ENCODE assay signal across 13 cellular contexts in genomic region chr3:169667710-169668080, GRCh38. TPM values are rescaled to one million over a fixed set of nuclear protein-coding genes. Genes with fewer than 3 reads are reported as not detected.
A peak's percentile ranks its signal among the peaks of the same experiment; 100 is the strongest.
DNase-seq lines count a peak whose midpoint lies in the region; TF ChIP-seq lines count a peak whose summit lies in the region.
"Had no signal": no experiment of that assay in that cellular context is flagged by ENCODE, and none has a peak within 500 bp of the region (broad histone marks: within the 10 kb centered on the region; RNA-seq: fewer than 3 reads in every experiment).

No MANE protein-coding gene starts in this region.

- peak overlapping the region; percentile 89 for H3K4me2 ChIP-seq in smooth muscle cell

- no peaks in the 10 kb centered on the region for H4K20me1 ChIP-seq in smooth muscle cell (ENCODE audit: low read depth)

- peaks cover 49% of the 10 kb centered on the region for H3K4me1 ChIP-seq in iPS-18a (ENCODE audit: control insufficient read depth, low read depth, low read length)
- peaks cover 57% of the 10 kb centered on the region for H3K4me1 ChIP-seq in smooth muscle cell (ENCODE audit: low read depth)

- no peaks in the 10 kb centered on the region for H3K9me3 ChIP-seq in WERI-Rb-1 (ENCODE audit: severe bottlenecking)
- no peaks in the 10 kb centered on the region for H3K9me3 ChIP-seq in iPS-18a (ENCODE audit: control insufficient read depth, low read depth, low read length)
- no peaks in the 10 kb centered on the region for H3K9me3 ChIP-seq in smooth muscle cell (replicated peaks; ENCODE audit: low read depth)
- H3K9me3 ChIP-seq: right lobe of liver had no signal

- DNase-seq in NCI-H1417 (lab: John Stamatoyannopoulos, UW) (peak in 2 of 3 experiments; percentile 72 to 79), NCI-H1417 treated with DMSO at 0.1 percent for 48 hours (lab: John Stamatoyannopoulos, UW) (no peak), WERI-Rb-1 (no peak), smooth muscle cell (lab: John Stamatoyannopoulos, UW; ENCODE audit: unreplicated experiment) (no peak), DMS53 (lab: John Stamatoyannopoulos, UW) (no peak), ureter (ENCODE audit: low spot score) (no peak), pons (ENCODE audit: low spot score) (no peak)
- DNase-seq: central memory CD4-positive, alpha-beta T cell; NCI-H1930 had no signal

- H3K27ac ChIP-seq in WERI-Rb-1 (no peak overlapping the region), iPS-18a (ENCODE audit: low read length) (no peak overlapping the region), smooth muscle cell (ENCODE audit: low read depth) (no peak overlapping the region)
- H3K27ac ChIP-seq: 22Rv1, right lobe of liver had no signal

- H3K4me3 ChIP-seq in WERI-Rb-1 (ENCODE audit: low read depth, low read length), result peak overlapping the region; percentile 62
- peak overlapping the region; percentile 74 for H3K4me3 ChIP-seq in iPS-18a (ENCODE audit: low read length)
- H3K4me3 ChIP-seq in smooth muscle cell, result no peak overlapping the region

- 4% methylated on average over 10 of the region's 10 CpGs for WGBS in smooth muscle cell (ENCODE audit: low lambda C conversion rate)

- H3K36me3 ChIP-seq in WERI-Rb-1 (no peaks in the 10 kb centered on the region), iPS-18a (ENCODE audit: control insufficient read depth, low read depth, low read length) (no peaks in the 10 kb centered on the region), smooth muscle cell (ENCODE audit: low read depth) (no peaks in the 10 kb centered on the region)
- H3K36me3 ChIP-seq: right lobe of liver had no signal

- H3K9ac ChIP-seq in iPS-18a (ENCODE audit: low read length) (no peak overlapping the region), smooth muscle cell (ENCODE audit: low read depth) (no peak overlapping the region)

- H3K27me3 ChIP-seq in WERI-Rb-1 (ENCODE audit: insufficient read depth, low read depth, severe bottlenecking), result peaks cover 61% of the 10 kb centered on the region
- H3K27me3 ChIP-seq in iPS-18a (ENCODE audit: control insufficient read depth, insufficient read depth, low read length), result peaks cover 73% of the 10 kb centered on the region
- H3K27me3 ChIP-seq in smooth muscle cell (ENCODE audit: low read depth), result peaks cover 88% of the 10 kb centered on the region

- H3F3A ChIP-seq in smooth muscle cell (ENCODE audit: low read depth), result peaks cover 5% of the 10 kb centered on the region

- no peak for TF ChIP-seq CTCF in WERI-Rb-1 (IDR thresholded peaks at IDR 0.05; ENCODE audit: low read depth, low read length)
- TF ChIP-seq CTCF in smooth muscle cell (IDR thresholded peaks at IDR 0.05; ENCODE audit: borderline replicate concordance, insufficient read depth, poor library complexity, severe bottlenecking), result no peak

- H2AFZ ChIP-seq in smooth muscle cell (ENCODE audit: low read depth), result no peak overlapping the region

- H3K79me2 ChIP-seq in smooth muscle cell (ENCODE audit: low read depth), result no peaks in the 10 kb centered on the region

RNA-seq across cellular contexts. Expression of gene MECOM, which starts 4.2 kb away (rescaled TPM):
- 0.18 and 0.27 TPM in 2 replicates for total RNA-seq in smooth muscle cell
- polyA plus RNA-seq in smooth muscle cell, result 0.78 TPM in 1 of 2 replicates, not detected in the other
- total RNA-seq in ureter, result 218 TPM
- total RNA-seq: T-helper 2 cell treated with Interferon-gamma antibody and Interleukin-4, amounts not matched to agents 100 ng/mL and 5 ng/mL, for 36 hours had no signal

Comparison
In these comparisons a context has a peak if more than half of its experiments do, and no peak if none do; other contexts are left out.
1. DNase-seq: peak in NCI-H1417 (2 of 3); none in NCI-H1417 treated with DMSO at 0.1 percent for 48 hours (single experiment), WERI-Rb-1 (single experiment), smooth muscle cell (single experiment), DMS53 (single experiment), ureter (single experiment) and pons (single experiment).
2. RNA of gene MECOM, which starts 4.2 kb away (total RNA-seq): 218 TPM in ureter (single experiment); 0.18 to 0.27 TPM in smooth muscle cell; every median in the first group is over 100 times any median in the second.